Comparison of ENCODE assay signal across 15 cellular contexts in genomic region chr5:73333944-73334703, GRCh38.
DNase-seq lines count a peak whose midpoint lies in the region; ATAC-seq and TF ChIP-seq lines count a peak whose summit lies in the region.
"Had no signal": no experiment of that assay in that cellular context is flagged by ENCODE, and none has a peak within 500 bp of the region (broad histone marks: within the 10 kb centered on the region; RNA-seq: fewer than 3 reads in every experiment).

No MANE protein-coding gene starts in this region.

- no peak overlapping the region for H3K4me2 ChIP-seq in Karpas-422 (ENCODE audit: low read depth, low read length, poor library complexity, severe bottlenecking)
- H3K4me2 ChIP-seq: BLaER1 treated with 17β-estradiol and CSF1 and Interleukin-3, amounts not matched to agents 10 nM and 100 nM; GM23338 had no signal

- ATAC-seq in thoracic aorta (ENCODE audit: insufficient number of reproducible peaks, low FRiP score, low read depth) (no peak), GM18498 (IDR thresholded peaks at IDR 0.05; ENCODE audit: unreplicated experiment) (no peak)
- ATAC-seq: GM23338 had no signal

- H3K4me1 ChIP-seq in ACC112 (ENCODE audit: control insufficient read depth, insufficient read depth, low read length, unreplicated experiment) = peaks cover 29% of the 10 kb centered on the region
- no peaks in the 10 kb centered on the region for H3K4me1 ChIP-seq in Karpas-422 (ENCODE audit: low read length)
- peaks cover 11 to 22% of the 10 kb centered on the region in 2 donors for H3K4me1 ChIP-seq in ascending aorta
- H3K4me1 ChIP-seq in thoracic aorta (ENCODE audit: control insufficient read depth in 1 of 2, low read depth in 2 of 2) = peaks cover 15 to 47% of the 10 kb centered on the region in 2 donors
- no peaks in the 10 kb centered on the region for H3K4me1 ChIP-seq in vagina

- no peak for TF ChIP-seq POLR2A in vagina (IDR thresholded peaks at IDR 0.05)

- H3K27ac ChIP-seq in ACC112 (ENCODE audit: low read depth, low read length) = no peak overlapping the region
- H3K27ac ChIP-seq in Karpas-422 (ENCODE audit: low read length) = no peak overlapping the region
- peak overlapping the region; percentile 3 to 20 for H3K27ac ChIP-seq in ascending aorta
- peak overlapping the region in 1 of 2 donors; percentile 4 for H3K27ac ChIP-seq in thoracic aorta
- no peak overlapping the region for H3K27ac ChIP-seq in vagina
- H3K27ac ChIP-seq: BLaER1 treated with 17β-estradiol and CSF1 and Interleukin-3, amounts not matched to agents 10 nM and 100 nM had no signal

- intact Hi-C loops in ascending aorta (cut with DNase I) (no loop called here), vagina (cut with DNase I) (no loop called here)

- H3K4me3 ChIP-seq in ACC112 (ENCODE audit: low read depth, low read length) (peak overlapping the region; percentile 11; the same call in 1 of the 2 replicates), Karpas-422 (ENCODE audit: low read length) (no peak overlapping the region), ascending aorta (no peak overlapping the region), thoracic aorta (peak overlapping the region; percentile 21), vagina (no peak overlapping the region)
- H3K4me3 ChIP-seq: BLaER1 treated with 17β-estradiol and CSF1 and Interleukin-3, amounts not matched to agents 10 nM and 100 nM; GM23338 had no signal

- DNase-seq in Karpas-422 (peak; percentile 16), ascending aorta (ENCODE audit: low spot score in 2 of 2) (no peak), thoracic aorta (ENCODE audit: low spot score) (no peak), superior temporal gyrus (ENCODE audit: extremely low spot score) (no peak), vagina (ENCODE audit: extremely low spot score in 2 of 2) (no peak)
- DNase-seq: 8988T; ACHN; CD4-positive, CD25-positive, alpha-beta regulatory T cell; DMS53; GF-D8; H7 had no signal

- H3K9me2 ChIP-seq in Karpas-422 (replicated peaks; ENCODE audit: insufficient read depth, low read length) = no peaks in the 10 kb centered on the region

- H3K27me3 ChIP-seq in ACC112 (ENCODE audit: insufficient read depth, low read length) = no peaks in the 10 kb centered on the region
- H3K27me3 ChIP-seq in Karpas-422 (ENCODE audit: low read length) = no peaks in the 10 kb centered on the region
- H3K27me3 ChIP-seq in ascending aorta = no peaks in the 10 kb centered on the region
- H3K27me3 ChIP-seq in thoracic aorta (replicated peaks; ENCODE audit: insufficient read depth) = no peaks in the 10 kb centered on the region
- H3K27me3 ChIP-seq in vagina = no peaks in the 10 kb centered on the region
- H3K27me3 ChIP-seq: BLaER1 treated with 17β-estradiol and CSF1 and Interleukin-3, amounts not matched to agents 10 nM and 100 nM had no signal

- H4K20me1 ChIP-seq in Karpas-422 (ENCODE audit: insufficient read depth, low read depth, low read length) = no peaks in the 10 kb centered on the region
- H4K20me1 ChIP-seq: BLaER1 treated with 17β-estradiol and CSF1 and Interleukin-3, amounts not matched to agents 10 nM and 100 nM had no signal

- TF ChIP-seq CTCF in ascending aorta (IDR thresholded peaks at IDR 0.05) = no peak
- no peak for TF ChIP-seq CTCF in thoracic aorta (IDR thresholded peaks at IDR 0.05)
- no peak for TF ChIP-seq CTCF in vagina (IDR thresholded peaks at IDR 0.05)

- H3K9me3 ChIP-seq in Karpas-422 (ENCODE audit: low read length) (no peaks in the 10 kb centered on the region), ascending aorta (peaks cover 0 to 20% of the 10 kb centered on the region in 2 donors), thoracic aorta (peaks cover 4% of the 10 kb centered on the region), vagina (no peaks in the 10 kb centered on the region)

- H2AFZ ChIP-seq in ACC112 (ENCODE audit: low read length, unreplicated experiment) (peak overlapping the region; percentile 20), Karpas-422 (ENCODE audit: low read length) (no peak overlapping the region)
- H2AFZ ChIP-seq: GM23338 had no signal

- H3K36me3 ChIP-seq in ACC112 (ENCODE audit: insufficient read depth, low read length) (no peaks in the 10 kb centered on the region), Karpas-422 (ENCODE audit: insufficient read depth, low read length) (no peaks in the 10 kb centered on the region), ascending aorta (no peaks in the 10 kb centered on the region), thoracic aorta (no peaks in the 10 kb centered on the region), vagina (no peaks in the 10 kb centered on the region)
- H3K36me3 ChIP-seq: BLaER1 treated with 17β-estradiol and CSF1 and Interleukin-3, amounts not matched to agents 10 nM and 100 nM had no signal

- H3K9ac ChIP-seq in Karpas-422 (ENCODE audit: low read length) = no peak overlapping the region
- H3K9ac ChIP-seq: BLaER1 treated with 17β-estradiol and CSF1 and Interleukin-3, amounts not matched to agents 10 nM and 100 nM had no signal

- no peaks in the 10 kb centered on the region for H3K79me2 ChIP-seq in ACC112 (ENCODE audit: control insufficient read depth, insufficient read depth, low read length, unreplicated experiment)
- no peaks in the 10 kb centered on the region for H3K79me2 ChIP-seq in Karpas-422 (ENCODE audit: low read length)

Comparison
In these comparisons a context has a peak if more than half of its experiments do, and no peak if none do; other contexts are left out.
1. H3K27ac ChIP-seq: peak in ascending aorta (2 of 2); none in ACC112 (single experiment), Karpas-422 (single experiment) and vagina (single experiment).
2. H3K4me3 ChIP-seq: peak in ACC112 (single experiment) and thoracic aorta (single experiment); none in Karpas-422 (single experiment), ascending aorta (0 of 2) and vagina (0 of 2).